In genomic region chr12:110613771-110614684, GRCh38 we compare ENCODE assay signal across 1 cellular context.
A peak's percentile ranks its signal among the peaks of the same experiment; 100 is the strongest.
TF ChIP-seq lines count a peak whose summit lies in the region.

TCTN1 (plus strand) TSS chr12:110614129; CDS start chr12:110614183, 54 bp downstream.

TF ChIP-seq in K562, 482 proteins besides CTCF, POLR2A, EP300 and RAD21 (continued from another document and continues in another):
- no peak for TF ChIP-seq ZNF280A (IDR thresholded peaks at IDR 0.05; ENCODE audit: low read depth, partially characterized antibody)
- peak in 1 of 2 experiments; percentile 74; a peak in 2 of 4 replicates for TF ChIP-seq RCOR1 (IDR thresholded peaks at IDR 0.05; ENCODE audit: borderline replicate concordance in 1 of 2, low read depth in 2 of 2, low read length in 2 of 2)
- TF ChIP-seq HEY1 (CRISPR knock-in tag; IDR thresholded peaks at IDR 0.05; ENCODE audit: borderline replicate concordance) = no peak
- no peak; the same call in 1 of the 2 replicates for TF ChIP-seq ZNF384 (IDR thresholded peaks at IDR 0.05; ENCODE audit: low read depth, low read length)
- TF ChIP-seq HINFP (tag; conservative IDR thresholded peaks at IDR 0.05; ENCODE audit: low read depth) = peak; percentile 72; the same call in 1 of the 2 replicates
- no peak for TF ChIP-seq HMG20A (CRISPR knock-in tag; conservative IDR thresholded peaks at IDR 0.05)
- TF ChIP-seq PBX2 (CRISPR knock-in tag; IDR thresholded peaks at IDR 0.05; ENCODE audit: low read depth) = peak; percentile 30; the same call in 1 of the 2 replicates
- TF ChIP-seq PBX2 (tag; conservative IDR thresholded peaks at IDR 0.05; ENCODE audit: low read depth) = no peak
- TF ChIP-seq BRCA1 (IDR thresholded peaks at IDR 0.05) = no peak
- no peak for TF ChIP-seq BRCA1 (CRISPR knock-in tag; IDR thresholded peaks at IDR 0.05)
- TF ChIP-seq CREM (IDR thresholded peaks at IDR 0.05; ENCODE audit: low read depth) = 0 out of 2 replicates have a peak, but pooled peaks have one; percentile 33
- peak; percentile 38 for TF ChIP-seq TBP (optimal IDR thresholded peaks at IDR 0.05; ENCODE audit: low read depth, low read length)
- peak; percentile 35 for TF ChIP-seq MEIS2 (IDR thresholded peaks at IDR 0.05; ENCODE audit: partially characterized antibody)
- TF ChIP-seq GABPB1 (CRISPR knock-in tag; IDR thresholded peaks at IDR 0.05) = peak; percentile 39
- no peak for TF ChIP-seq GATAD2A (IDR thresholded peaks at IDR 0.05)
- peak; percentile 91 for TF ChIP-seq RBFOX2 (IDR thresholded peaks at IDR 0.05; ENCODE audit: low read depth, low read length)
- TF ChIP-seq POLR2B (IDR thresholded peaks at IDR 0.05; ENCODE audit: low read depth, partially characterized antibody) = peak; percentile 59
- no peak for TF ChIP-seq ZFP1 (CRISPR knock-in tag; IDR thresholded peaks at IDR 0.05)
- TF ChIP-seq ZKSCAN1 (IDR thresholded peaks at IDR 0.05; ENCODE audit: low read depth, low read length) = 0 out of 2 replicates have a peak, but pooled peaks have one; percentile 12
- peak in 1 of 2 experiments; percentile 77; a peak in 2 of 4 replicates for TF ChIP-seq MNT (conservative IDR thresholded peaks at IDR 0.05)
- peak in 1 of 2 experiments; percentile 74; a peak in 2 of 4 replicates for TF ChIP-seq SIN3A (IDR thresholded peaks at IDR 0.05; ENCODE audit: borderline replicate concordance in 2 of 2, control insufficient read depth in 1 of 2, low read depth in 2 of 2, low read length in 2 of 2)
- TF ChIP-seq L3MBTL2 (IDR thresholded peaks at IDR 0.05) = peak; percentile 88
- TF ChIP-seq ZNF140 (CRISPR knock-in tag; IDR thresholded peaks at IDR 0.05) = no peak
- peak; percentile 92 for TF ChIP-seq PKNOX1 (IDR thresholded peaks at IDR 0.05)
- TF ChIP-seq CBX5 (IDR thresholded peaks at IDR 0.05; ENCODE audit: borderline replicate concordance, low read depth) = peak; percentile 31; the same call in 1 of the 2 replicates
- TF ChIP-seq ZNF511 (CRISPR knock-in tag; IDR thresholded peaks at IDR 0.05) = 0 out of 2 replicates have a peak, but pooled peaks have one; percentile 47
- no peak for TF ChIP-seq ZNF232 (CRISPR knock-in tag; IDR thresholded peaks at IDR 0.05)
- TF ChIP-seq MLX (CRISPR knock-in tag; conservative IDR thresholded peaks at IDR 0.05) = peak in 1 of 2 experiments; percentile 64; a peak in 1 of 4 replicates
- peak; percentile 17; the same call in 1 of the 2 replicates for TF ChIP-seq KLF6 (CRISPR knock-in tag; IDR thresholded peaks at IDR 0.05; ENCODE audit: borderline replicate concordance)
- TF ChIP-seq HSF4 (CRISPR knock-in tag; IDR thresholded peaks at IDR 0.05; ENCODE audit: borderline replicate concordance) = no peak
- TF ChIP-seq CSDE1 (IDR thresholded peaks at IDR 0.05) = peak in 1 of 2 experiments; percentile 62; a peak in 2 of 4 replicates
- 0 out of 2 replicates have a peak, but pooled peaks have one; percentile 25 for TF ChIP-seq EGR1 (conservative IDR thresholded peaks at IDR 0.05)
- peak; percentile 66 for TF ChIP-seq MGA (IDR thresholded peaks at IDR 0.05)
- peak; percentile 88 for TF ChIP-seq CCNT2 (IDR thresholded peaks at IDR 0.05; ENCODE audit: borderline replicate concordance, extremely low read depth, insufficient read length, low read depth, low read length)
- 0 out of 2 replicates have a peak, but pooled peaks have one; percentile 60 for TF ChIP-seq ZNF12 (CRISPR knock-in tag; IDR thresholded peaks at IDR 0.05)
